In genomic region chr3:177330771-177331170, GRCh38 we compare ENCODE assay signal across 21 cellular contexts.
A peak's percentile ranks its signal among the peaks of the same experiment; 100 is the strongest.
DNase-seq lines count a peak whose midpoint lies in the region; ATAC-seq and TF ChIP-seq lines count a peak whose summit lies in the region.
"Had no signal": no experiment of that assay in that cellular context is flagged by ENCODE, and none has a peak within 500 bp of the region (broad histone marks: within the 10 kb centered on the region; RNA-seq: fewer than 3 reads in every experiment).

No MANE protein-coding gene starts in this region.

- WGBS in body of pancreas, 2 donors, result 61 to 62% methylated on average over 6 of the region's 6 CpGs
- 86% methylated on average over 3 of the region's 6 CpGs for WGBS in mesenchymal stem cell
- WGBS in neuronal stem cell (ENCODE audit: extremely low coverage in 2 of 2, insufficient read length in 2 of 2, insufficient replicate concordance in 1 of 2), 2 donors, result no CpG with 5 or more reads among the region's 6 CpGs

- no peak overlapping the region for H2AFZ ChIP-seq in mesenchymal stem cell (ENCODE audit: low read depth, low read length)
- no peak overlapping the region for H2AFZ ChIP-seq in neuronal stem cell (ENCODE audit: low read length)

- H3K4me2 ChIP-seq in mesenchymal stem cell (ENCODE audit: low read length, poor library complexity, severe bottlenecking), result no peak overlapping the region
- H3K4me2 ChIP-seq in neuronal stem cell (ENCODE audit: insufficient read depth, low read length, poor library complexity, severe bottlenecking), result no peak overlapping the region

- DNase-seq in COLO668 (lab: John Stamatoyannopoulos, UW; ENCODE audit: unreplicated experiment) (peak; percentile 3), NCI-H524 (lab: John Stamatoyannopoulos, UW) (peak; percentile 82 to 93), body of pancreas (peak in 2 of 4 donors; percentile 30 to 33), mesenchymal stem cell (no peak), neuronal stem cell (ENCODE audit: low spot score) (no peak), T-helper 2 cell (no peak)
- DNase-seq: activated CD4-positive, CD25-positive, alpha-beta regulatory T cell treated with anti-CD3 and anti-CD28 coated beads, Interleukin-2, amount 50 U/mL, for 72 hours; activated naive CD4-positive, alpha-beta T cell treated with Interleukin-2 at 50 U/mL for 16 hours; activated T-cell treated with anti-CD3 and anti-CD28 coated beads, Interleukin-2, amount 50 U/mL, for 48 hours; AML-193; caudate nucleus; foreskin melanocyte; hypothalamus; NCI-H2171; NCI-H526 treated with DMSO at 0.1 percent for 48 hours; SHP77 treated with DMSO at 0.1 percent for 48 hours; stimulated activated CD4-positive, alpha-beta T cell treated with anti-CD3 and anti-CD28 coated beads, Interleukin-4, amount 100 ng/mL, for 1 hour; stimulated activated naive CD4-positive, alpha-beta T cell treated with Interleukin-2 at 50 U/mL for 16 hours; tibial artery had no signal

- no peaks in the 10 kb centered on the region for H3K36me3 ChIP-seq in body of pancreas (replicated peaks in 1 of 2; ENCODE audit: insufficient read depth in 1 of 2, low read depth in 2 of 2)
- H3K36me3 ChIP-seq in mesenchymal stem cell (ENCODE audit: control insufficient read depth in 1 of 2, insufficient read depth in 2 of 2, low read depth in 1 of 2, low read length in 2 of 2), result no peaks in the 10 kb centered on the region
- H3K36me3 ChIP-seq in neuronal stem cell (replicated peaks in 1 of 2; ENCODE audit: control insufficient read depth in 2 of 2, insufficient read depth in 2 of 2, low read length in 2 of 2), result no peaks in the 10 kb centered on the region
- H3K36me3 ChIP-seq: neutrophil, tibial artery had no signal

- TF ChIP-seq POLR2A in body of pancreas (IDR thresholded peaks at IDR 0.05), result no peak

- H3K79me1 ChIP-seq in mesenchymal stem cell (replicated peaks; ENCODE audit: low read length, poor library complexity, severe bottlenecking), result no peaks in the 10 kb centered on the region
- no peaks in the 10 kb centered on the region for H3K79me1 ChIP-seq in neuronal stem cell (ENCODE audit: low read depth, low read length)

- peak; percentile 70 for ATAC-seq in body of pancreas
- ATAC-seq in HG03439 (IDR thresholded peaks at IDR 0.05; ENCODE audit: unreplicated experiment), result no peak

- H2AK5ac ChIP-seq in mesenchymal stem cell (ENCODE audit: low read length, severe bottlenecking), result no peak overlapping the region
- no peak overlapping the region for H2AK5ac ChIP-seq in neuronal stem cell (ENCODE audit: low read depth, low read length)

- intact Hi-C loops in body of pancreas (cut with DNase I), result no loop called here

- H4K91ac ChIP-seq in mesenchymal stem cell (ENCODE audit: low read length) (no peak overlapping the region), neuronal stem cell (ENCODE audit: low read depth, low read length, poor library complexity) (no peak overlapping the region)

- H2BK120ac ChIP-seq in mesenchymal stem cell (ENCODE audit: low read depth, low read length) (no peak overlapping the region), neuronal stem cell (ENCODE audit: low read depth, low read length) (no peak overlapping the region)

- H3K4ac ChIP-seq in mesenchymal stem cell (ENCODE audit: low read depth in 1 of 2, low read length in 2 of 2), result no peak overlapping the region
- H3K4ac ChIP-seq in neuronal stem cell (ENCODE audit: low read length), result no peak overlapping the region

- H2BK5ac ChIP-seq in mesenchymal stem cell (ENCODE audit: low read depth, low read length, poor library complexity, severe bottlenecking) (no peak overlapping the region), neuronal stem cell (ENCODE audit: low read length) (no peak overlapping the region)

- H3K9ac ChIP-seq in mesenchymal stem cell (ENCODE audit: low read length) (peak overlapping the region; percentile 37), neuronal stem cell (ENCODE audit: low read depth, low read length, poor library complexity) (no peak overlapping the region)

- H3K4me3 ChIP-seq in body of pancreas (no peak overlapping the region), mesenchymal stem cell (ENCODE audit: insufficient read depth in 1 of 2, low read depth in 1 of 2, low read length in 2 of 2) (peak overlapping the region in 1 of 2 experiments; percentile 39), neuronal stem cell (ENCODE audit: low read length in 2 of 2) (no peak overlapping the region)
- H3K4me3 ChIP-seq: tibial artery had no signal

- peaks cover 17% of the 10 kb centered on the region for H3K4me1 ChIP-seq in body of pancreas
- H3K4me1 ChIP-seq in mesenchymal stem cell (ENCODE audit: control insufficient read depth, insufficient read depth, low read depth, low read length), result no peaks in the 10 kb centered on the region
- peaks cover 0 to 2% of the 10 kb centered on the region in 2 donors for H3K4me1 ChIP-seq in neuronal stem cell (ENCODE audit: control insufficient read depth in 2 of 2, insufficient read depth in 1 of 2, low read depth in 1 of 2, low read length in 2 of 2)

- no peaks in the 10 kb centered on the region for H3K27me3 ChIP-seq in body of pancreas
- H3K27me3 ChIP-seq in mesenchymal stem cell (ENCODE audit: control insufficient read depth in 1 of 2, insufficient read depth in 1 of 2, low read length in 2 of 2), result no peaks in the 10 kb centered on the region
- no peaks in the 10 kb centered on the region for H3K27me3 ChIP-seq in neuronal stem cell (ENCODE audit: control insufficient read depth in 3 of 3, insufficient read depth in 3 of 3, low read depth in 1 of 3, low read length in 3 of 3)
- H3K27me3 ChIP-seq: neutrophil, tibial artery had no signal

- H2BK12ac ChIP-seq in mesenchymal stem cell (ENCODE audit: low read length in 2 of 2) (no peak overlapping the region), neuronal stem cell (ENCODE audit: low read length) (no peak overlapping the region)

- H4K8ac ChIP-seq in mesenchymal stem cell (ENCODE audit: low read length) (no peak overlapping the region), neuronal stem cell (ENCODE audit: low read depth, low read length) (no peak overlapping the region)

- H3K23ac ChIP-seq in mesenchymal stem cell (ENCODE audit: low read length in 2 of 2) (no peak overlapping the region), neuronal stem cell (ENCODE audit: low read depth, low read length, poor library complexity) (no peak overlapping the region)

- TF ChIP-seq CTCF in body of pancreas (IDR thresholded peaks at IDR 0.05), result no peak

- H3K27ac ChIP-seq in body of pancreas (no peak overlapping the region), mesenchymal stem cell (ENCODE audit: low read length, poor library complexity, severe bottlenecking) (no peak overlapping the region), neuronal stem cell (replicated peaks; ENCODE audit: low read length) (no peak overlapping the region)
- H3K27ac ChIP-seq: neutrophil, tibial artery had no signal

- H3K18ac ChIP-seq in mesenchymal stem cell (ENCODE audit: low read depth in 1 of 2, low read length in 2 of 2), result no peak overlapping the region
- no peak overlapping the region for H3K18ac ChIP-seq in neuronal stem cell (ENCODE audit: low read length)

- no peak overlapping the region for H2BK15ac ChIP-seq in mesenchymal stem cell (ENCODE audit: low read depth, poor library complexity, severe bottlenecking)
- no peak overlapping the region for H2BK15ac ChIP-seq in neuronal stem cell (ENCODE audit: low read length)

- H3K14ac ChIP-seq in mesenchymal stem cell (ENCODE audit: low read length in 2 of 2), result no peak overlapping the region
- no peak overlapping the region for H3K14ac ChIP-seq in neuronal stem cell (ENCODE audit: low read length)

- H3K9me3 ChIP-seq in body of pancreas (no peaks in the 10 kb centered on the region), mesenchymal stem cell (ENCODE audit: control insufficient read depth, low read length) (no peaks in the 10 kb centered on the region), neuronal stem cell (replicated peaks in 1 of 2; ENCODE audit: control insufficient read depth in 2 of 2, insufficient read depth in 1 of 2, low read depth in 1 of 2, low read length in 2 of 2) (no peaks in the 10 kb centered on the region)
- H3K9me3 ChIP-seq: neutrophil, tibial artery had no signal

Comparison
In these comparisons a context has a peak if more than half of its experiments do, and no peak if none do; other contexts are left out.
1. DNase-seq: peak in COLO668 (single experiment) and NCI-H524 (2 of 2); none in mesenchymal stem cell (single experiment), neuronal stem cell (single experiment) and T-helper 2 cell (0 of 5).